1 cellular context compared by ENCODE assay signal in the genomic region with DNA sequence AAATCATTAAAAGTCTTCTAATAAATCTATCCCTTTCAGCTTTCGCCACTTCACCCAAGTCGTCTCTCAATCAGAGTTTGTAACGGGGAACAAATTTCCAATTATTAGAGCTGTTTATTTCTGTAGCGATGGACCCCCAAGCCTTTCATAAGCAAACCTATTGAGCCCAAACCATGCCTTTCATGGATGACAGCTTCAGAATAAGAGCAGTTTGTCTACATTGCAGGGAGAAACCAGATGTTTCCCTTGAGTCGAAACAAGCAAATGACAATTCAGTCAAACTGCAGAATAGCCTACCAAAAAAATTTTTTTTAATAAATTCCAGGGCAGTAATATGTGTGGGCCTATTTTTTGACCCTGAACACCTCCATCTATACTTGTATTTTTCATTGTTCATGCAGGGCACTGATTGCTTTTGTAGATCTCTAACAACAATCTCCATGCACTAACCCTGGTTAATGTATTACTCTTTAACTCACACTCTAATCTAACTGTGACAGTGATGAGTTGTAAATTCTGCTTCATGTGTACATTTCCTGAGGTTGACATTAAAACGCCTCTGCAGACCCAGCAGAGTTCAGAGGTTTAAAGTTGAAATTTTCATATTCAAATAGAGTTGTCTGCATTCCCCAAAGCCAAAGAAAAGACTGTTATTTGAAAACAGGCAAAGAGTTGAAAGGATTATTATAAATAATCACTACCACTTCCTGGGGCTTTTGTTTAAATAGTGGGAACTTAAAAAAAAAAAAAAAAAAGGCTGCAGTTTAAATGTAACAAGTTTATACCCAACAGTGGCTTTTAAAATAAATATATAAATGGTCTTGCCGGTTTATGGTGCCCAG.
TF ChIP-seq lines count a peak whose summit lies in the region.

No MANE protein-coding gene starts in this region.

TF ChIP-seq in HepG2, 621 proteins besides CTCF, POLR2A, EP300 and RAD21 (continued from another document and continues in another):
- TF ChIP-seq, protein P1, sequence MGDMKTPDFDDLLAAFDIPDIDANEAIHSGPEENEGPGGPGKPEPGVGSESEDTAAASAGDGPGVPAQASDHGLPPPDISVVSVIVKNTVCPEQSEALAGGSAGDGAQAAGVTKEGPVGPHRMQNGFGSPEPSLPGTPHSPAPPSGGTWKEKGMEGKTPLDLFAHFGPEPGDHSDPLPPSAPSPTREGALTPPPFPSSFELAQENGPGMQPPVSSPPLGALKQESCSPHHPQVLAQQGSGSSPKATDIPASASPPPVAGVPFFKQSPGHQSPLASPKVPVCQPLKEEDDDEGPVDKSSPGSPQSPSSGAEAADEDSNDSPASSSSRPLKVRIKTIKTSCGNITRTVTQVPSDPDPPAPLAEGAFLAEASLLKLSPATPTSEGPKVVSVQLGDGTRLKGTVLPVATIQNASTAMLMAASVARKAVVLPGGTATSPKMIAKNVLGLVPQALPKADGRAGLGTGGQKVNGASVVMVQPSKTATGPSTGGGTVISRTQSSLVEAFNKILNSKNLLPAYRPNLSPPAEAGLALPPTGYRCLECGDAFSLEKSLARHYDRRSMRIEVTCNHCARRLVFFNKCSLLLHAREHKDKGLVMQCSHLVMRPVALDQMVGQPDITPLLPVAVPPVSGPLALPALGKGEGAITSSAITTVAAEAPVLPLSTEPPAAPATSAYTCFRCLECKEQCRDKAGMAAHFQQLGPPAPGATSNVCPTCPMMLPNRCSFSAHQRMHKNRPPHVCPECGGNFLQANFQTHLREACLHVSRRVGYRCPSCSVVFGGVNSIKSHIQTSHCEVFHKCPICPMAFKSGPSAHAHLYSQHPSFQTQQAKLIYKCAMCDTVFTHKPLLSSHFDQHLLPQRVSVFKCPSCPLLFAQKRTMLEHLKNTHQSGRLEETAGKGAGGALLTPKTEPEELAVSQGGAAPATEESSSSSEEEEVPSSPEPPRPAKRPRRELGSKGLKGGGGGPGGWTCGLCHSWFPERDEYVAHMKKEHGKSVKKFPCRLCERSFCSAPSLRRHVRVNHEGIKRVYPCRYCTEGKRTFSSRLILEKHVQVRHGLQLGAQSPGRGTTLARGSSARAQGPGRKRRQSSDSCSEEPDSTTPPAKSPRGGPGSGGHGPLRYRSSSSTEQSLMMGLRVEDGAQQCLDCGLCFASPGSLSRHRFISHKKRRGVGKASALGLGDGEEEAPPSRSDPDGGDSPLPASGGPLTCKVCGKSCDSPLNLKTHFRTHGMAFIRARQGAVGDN (CRISPR knock-in tag; IDR thresholded peaks at IDR 0.05), result no peak
- TF ChIP-seq FOXJ3 (CRISPR knock-in tag; IDR thresholded peaks at IDR 0.05; ENCODE audit: borderline replicate concordance) (peak; percentile 93), SMAD3 (CRISPR knock-in tag; IDR thresholded peaks at IDR 0.05) (no peak), ZNF768 (CRISPR knock-in tag; IDR thresholded peaks at IDR 0.05) (no peak), NR2F6 (IDR thresholded peaks at IDR 0.05) (peak; percentile 91), NR2F6 (CRISPR knock-in tag; IDR thresholded peaks at IDR 0.05) (peak; percentile 91), HOXA3 (CRISPR knock-in tag; IDR thresholded peaks at IDR 0.05) (peak; percentile 48; the same call in 1 of the 2 replicates), GPN1 (CRISPR knock-in tag; IDR thresholded peaks at IDR 0.05; ENCODE audit: borderline replicate concordance) (no peak), RXRA (CRISPR knock-in tag; IDR thresholded peaks at IDR 0.05) (no peak; the same call in 1 of the 2 replicates), ZNF629 (CRISPR knock-in tag; conservative IDR thresholded peaks at IDR 0.05) (no peak; the same call in 1 of the 2 replicates), ZSCAN9 (CRISPR knock-in tag; IDR thresholded peaks at IDR 0.05; ENCODE audit: borderline replicate concordance) (peak; percentile 22; the same call in 1 of the 2 replicates), TEAD3 (CRISPR knock-in tag; optimal IDR thresholded peaks at IDR 0.05; ENCODE audit: borderline replicate concordance) (peak; percentile 91), NBN (conservative IDR thresholded peaks at IDR 0.05) (no peak), NCOR1 (IDR thresholded peaks at IDR 0.05; ENCODE audit: borderline replicate concordance, low read length) (peak; percentile 94), FIP1L1 (IDR thresholded peaks at IDR 0.05; ENCODE audit: borderline replicate concordance, insufficient read depth, low read depth, low read length) (no peak), ZNF567 (CRISPR knock-in tag; IDR thresholded peaks at IDR 0.05; ENCODE audit: borderline replicate concordance) (0 out of 2 replicates have a peak, but pooled peaks have one; percentile 19), PHF20 (CRISPR knock-in tag; IDR thresholded peaks at IDR 0.05) (no peak), ZNF251 (CRISPR knock-in tag; IDR thresholded peaks at IDR 0.05) (no peak), NFRKB (IDR thresholded peaks at IDR 0.05) (no peak)
- TF ChIP-seq, protein P2, sequence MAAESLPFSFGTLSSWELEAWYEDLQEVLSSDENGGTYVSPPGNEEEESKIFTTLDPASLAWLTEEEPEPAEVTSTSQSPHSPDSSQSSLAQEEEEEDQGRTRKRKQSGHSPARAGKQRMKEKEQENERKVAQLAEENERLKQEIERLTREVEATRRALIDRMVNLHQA (CRISPR knock-in tag; IDR thresholded peaks at IDR 0.05), result no peak
- TF ChIP-seq, protein P3, sequence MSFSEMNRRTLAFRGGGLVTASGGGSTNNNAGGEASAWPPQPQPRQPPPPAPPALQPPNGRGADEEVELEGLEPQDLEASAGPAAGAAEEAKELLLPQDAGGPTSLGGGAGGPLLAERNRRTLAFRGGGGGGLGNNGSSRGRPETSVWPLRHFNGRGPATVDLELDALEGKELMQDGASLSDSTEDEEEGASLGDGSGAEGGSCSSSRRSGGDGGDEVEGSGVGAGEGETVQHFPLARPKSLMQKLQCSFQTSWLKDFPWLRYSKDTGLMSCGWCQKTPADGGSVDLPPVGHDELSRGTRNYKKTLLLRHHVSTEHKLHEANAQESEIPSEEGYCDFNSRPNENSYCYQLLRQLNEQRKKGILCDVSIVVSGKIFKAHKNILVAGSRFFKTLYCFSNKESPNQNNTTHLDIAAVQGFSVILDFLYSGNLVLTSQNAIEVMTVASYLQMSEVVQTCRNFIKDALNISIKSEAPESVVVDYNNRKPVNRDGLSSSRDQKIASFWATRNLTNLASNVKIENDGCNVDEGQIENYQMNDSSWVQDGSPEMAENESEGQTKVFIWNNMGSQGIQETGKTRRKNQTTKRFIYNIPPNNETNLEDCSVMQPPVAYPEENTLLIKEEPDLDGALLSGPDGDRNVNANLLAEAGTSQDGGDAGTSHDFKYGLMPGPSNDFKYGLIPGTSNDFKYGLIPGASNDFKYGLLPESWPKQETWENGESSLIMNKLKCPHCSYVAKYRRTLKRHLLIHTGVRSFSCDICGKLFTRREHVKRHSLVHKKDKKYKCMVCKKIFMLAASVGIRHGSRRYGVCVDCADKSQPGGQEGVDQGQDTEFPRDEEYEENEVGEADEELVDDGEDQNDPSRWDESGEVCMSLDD (CRISPR knock-in tag; IDR thresholded peaks at IDR 0.05; ENCODE audit: borderline replicate concordance), result no peak
- TF ChIP-seq, protein P4, sequence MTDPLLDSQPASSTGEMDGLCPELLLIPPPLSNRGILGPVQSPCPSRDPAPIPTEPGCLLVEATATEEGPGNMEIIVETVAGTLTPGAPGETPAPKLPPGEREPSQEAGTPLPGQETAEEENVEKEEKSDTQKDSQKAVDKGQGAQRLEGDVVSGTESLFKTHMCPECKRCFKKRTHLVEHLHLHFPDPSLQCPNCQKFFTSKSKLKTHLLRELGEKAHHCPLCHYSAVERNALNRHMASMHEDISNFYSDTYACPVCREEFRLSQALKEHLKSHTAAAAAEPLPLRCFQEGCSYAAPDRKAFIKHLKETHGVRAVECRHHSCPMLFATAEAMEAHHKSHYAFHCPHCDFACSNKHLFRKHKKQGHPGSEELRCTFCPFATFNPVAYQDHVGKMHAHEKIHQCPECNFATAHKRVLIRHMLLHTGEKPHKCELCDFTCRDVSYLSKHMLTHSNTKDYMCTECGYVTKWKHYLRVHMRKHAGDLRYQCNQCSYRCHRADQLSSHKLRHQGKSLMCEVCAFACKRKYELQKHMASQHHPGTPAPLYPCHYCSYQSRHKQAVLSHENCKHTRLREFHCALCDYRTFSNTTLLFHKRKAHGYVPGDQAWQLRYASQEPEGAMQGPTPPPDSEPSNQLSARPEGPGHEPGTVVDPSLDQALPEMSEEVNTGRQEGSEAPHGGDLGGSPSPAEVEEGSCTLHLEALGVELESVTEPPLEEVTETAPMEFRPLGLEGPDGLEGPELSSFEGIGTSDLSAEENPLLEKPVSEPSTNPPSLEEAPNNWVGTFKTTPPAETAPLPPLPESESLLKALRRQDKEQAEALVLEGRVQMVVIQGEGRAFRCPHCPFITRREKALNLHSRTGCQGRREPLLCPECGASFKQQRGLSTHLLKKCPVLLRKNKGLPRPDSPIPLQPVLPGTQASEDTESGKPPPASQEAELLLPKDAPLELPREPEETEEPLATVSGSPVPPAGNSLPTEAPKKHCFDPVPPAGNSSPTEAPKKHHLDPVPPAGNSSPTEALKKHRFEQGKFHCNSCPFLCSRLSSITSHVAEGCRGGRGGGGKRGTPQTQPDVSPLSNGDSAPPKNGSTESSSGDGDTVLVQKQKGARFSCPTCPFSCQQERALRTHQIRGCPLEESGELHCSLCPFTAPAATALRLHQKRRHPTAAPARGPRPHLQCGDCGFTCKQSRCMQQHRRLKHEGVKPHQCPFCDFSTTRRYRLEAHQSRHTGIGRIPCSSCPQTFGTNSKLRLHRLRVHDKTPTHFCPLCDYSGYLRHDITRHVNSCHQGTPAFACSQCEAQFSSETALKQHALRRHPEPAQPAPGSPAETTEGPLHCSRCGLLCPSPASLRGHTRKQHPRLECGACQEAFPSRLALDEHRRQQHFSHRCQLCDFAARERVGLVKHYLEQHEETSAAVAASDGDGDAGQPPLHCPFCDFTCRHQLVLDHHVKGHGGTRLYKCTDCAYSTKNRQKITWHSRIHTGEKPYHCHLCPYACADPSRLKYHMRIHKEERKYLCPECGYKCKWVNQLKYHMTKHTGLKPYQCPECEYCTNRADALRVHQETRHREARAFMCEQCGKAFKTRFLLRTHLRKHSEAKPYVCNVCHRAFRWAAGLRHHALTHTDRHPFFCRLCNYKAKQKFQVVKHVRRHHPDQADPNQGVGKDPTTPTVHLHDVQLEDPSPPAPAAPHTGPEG (CRISPR knock-in tag; IDR thresholded peaks at IDR 0.05), result no peak
- TF ChIP-seq, protein P5, sequence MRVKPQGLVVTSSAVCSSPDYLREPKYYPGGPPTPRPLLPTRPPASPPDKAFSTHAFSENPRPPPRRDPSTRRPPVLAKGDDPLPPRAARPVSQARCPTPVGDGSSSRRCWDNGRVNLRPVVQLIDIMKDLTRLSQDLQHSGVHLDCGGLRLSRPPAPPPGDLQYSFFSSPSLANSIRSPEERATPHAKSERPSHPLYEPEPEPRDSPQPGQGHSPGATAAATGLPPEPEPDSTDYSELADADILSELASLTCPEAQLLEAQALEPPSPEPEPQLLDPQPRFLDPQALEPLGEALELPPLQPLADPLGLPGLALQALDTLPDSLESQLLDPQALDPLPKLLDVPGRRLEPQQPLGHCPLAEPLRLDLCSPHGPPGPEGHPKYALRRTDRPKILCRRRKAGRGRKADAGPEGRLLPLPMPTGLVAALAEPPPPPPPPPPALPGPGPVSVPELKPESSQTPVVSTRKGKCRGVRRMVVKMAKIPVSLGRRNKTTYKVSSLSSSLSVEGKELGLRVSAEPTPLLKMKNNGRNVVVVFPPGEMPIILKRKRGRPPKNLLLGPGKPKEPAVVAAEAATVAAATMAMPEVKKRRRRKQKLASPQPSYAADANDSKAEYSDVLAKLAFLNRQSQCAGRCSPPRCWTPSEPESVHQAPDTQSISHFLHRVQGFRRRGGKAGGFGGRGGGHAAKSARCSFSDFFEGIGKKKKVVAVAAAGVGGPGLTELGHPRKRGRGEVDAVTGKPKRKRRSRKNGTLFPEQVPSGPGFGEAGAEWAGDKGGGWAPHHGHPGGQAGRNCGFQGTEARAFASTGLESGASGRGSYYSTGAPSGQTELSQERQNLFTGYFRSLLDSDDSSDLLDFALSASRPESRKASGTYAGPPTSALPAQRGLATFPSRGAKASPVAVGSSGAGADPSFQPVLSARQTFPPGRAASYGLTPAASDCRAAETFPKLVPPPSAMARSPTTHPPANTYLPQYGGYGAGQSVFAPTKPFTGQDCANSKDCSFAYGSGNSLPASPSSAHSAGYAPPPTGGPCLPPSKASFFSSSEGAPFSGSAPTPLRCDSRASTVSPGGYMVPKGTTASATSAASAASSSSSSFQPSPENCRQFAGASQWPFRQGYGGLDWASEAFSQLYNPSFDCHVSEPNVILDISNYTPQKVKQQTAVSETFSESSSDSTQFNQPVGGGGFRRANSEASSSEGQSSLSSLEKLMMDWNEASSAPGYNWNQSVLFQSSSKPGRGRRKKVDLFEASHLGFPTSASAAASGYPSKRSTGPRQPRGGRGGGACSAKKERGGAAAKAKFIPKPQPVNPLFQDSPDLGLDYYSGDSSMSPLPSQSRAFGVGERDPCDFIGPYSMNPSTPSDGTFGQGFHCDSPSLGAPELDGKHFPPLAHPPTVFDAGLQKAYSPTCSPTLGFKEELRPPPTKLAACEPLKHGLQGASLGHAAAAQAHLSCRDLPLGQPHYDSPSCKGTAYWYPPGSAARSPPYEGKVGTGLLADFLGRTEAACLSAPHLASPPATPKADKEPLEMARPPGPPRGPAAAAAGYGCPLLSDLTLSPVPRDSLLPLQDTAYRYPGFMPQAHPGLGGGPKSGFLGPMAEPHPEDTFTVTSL (CRISPR knock-in tag; IDR thresholded peaks at IDR 0.05; ENCODE audit: borderline replicate concordance), result peak; percentile 94; the same call in 1 of the 2 replicates
- TF ChIP-seq, protein P6, sequence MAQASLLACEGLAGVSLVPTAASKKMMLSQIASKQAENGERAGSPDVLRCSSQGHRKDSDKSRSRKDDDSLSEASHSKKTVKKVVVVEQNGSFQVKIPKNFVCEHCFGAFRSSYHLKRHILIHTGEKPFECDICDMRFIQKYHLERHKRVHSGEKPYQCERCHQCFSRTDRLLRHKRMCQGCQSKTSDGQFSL (CRISPR knock-in tag; IDR thresholded peaks at IDR 0.05), result no peak
- TF ChIP-seq, protein P7, sequence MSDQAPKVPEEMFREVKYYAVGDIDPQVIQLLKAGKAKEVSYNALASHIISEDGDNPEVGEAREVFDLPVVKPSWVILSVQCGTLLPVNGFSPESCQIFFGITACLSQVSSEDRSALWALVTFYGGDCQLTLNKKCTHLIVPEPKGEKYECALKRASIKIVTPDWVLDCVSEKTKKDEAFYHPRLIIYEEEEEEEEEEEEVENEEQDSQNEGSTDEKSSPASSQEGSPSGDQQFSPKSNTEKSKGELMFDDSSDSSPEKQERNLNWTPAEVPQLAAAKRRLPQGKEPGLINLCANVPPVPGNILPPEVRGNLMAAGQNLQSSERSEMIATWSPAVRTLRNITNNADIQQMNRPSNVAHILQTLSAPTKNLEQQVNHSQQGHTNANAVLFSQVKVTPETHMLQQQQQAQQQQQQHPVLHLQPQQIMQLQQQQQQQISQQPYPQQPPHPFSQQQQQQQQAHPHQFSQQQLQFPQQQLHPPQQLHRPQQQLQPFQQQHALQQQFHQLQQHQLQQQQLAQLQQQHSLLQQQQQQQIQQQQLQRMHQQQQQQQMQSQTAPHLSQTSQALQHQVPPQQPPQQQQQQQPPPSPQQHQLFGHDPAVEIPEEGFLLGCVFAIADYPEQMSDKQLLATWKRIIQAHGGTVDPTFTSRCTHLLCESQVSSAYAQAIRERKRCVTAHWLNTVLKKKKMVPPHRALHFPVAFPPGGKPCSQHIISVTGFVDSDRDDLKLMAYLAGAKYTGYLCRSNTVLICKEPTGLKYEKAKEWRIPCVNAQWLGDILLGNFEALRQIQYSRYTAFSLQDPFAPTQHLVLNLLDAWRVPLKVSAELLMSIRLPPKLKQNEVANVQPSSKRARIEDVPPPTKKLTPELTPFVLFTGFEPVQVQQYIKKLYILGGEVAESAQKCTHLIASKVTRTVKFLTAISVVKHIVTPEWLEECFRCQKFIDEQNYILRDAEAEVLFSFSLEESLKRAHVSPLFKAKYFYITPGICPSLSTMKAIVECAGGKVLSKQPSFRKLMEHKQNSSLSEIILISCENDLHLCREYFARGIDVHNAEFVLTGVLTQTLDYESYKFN (CRISPR knock-in tag; conservative IDR thresholded peaks at IDR 0.05), result peak; percentile 97
